In genomic region chr5:55577353-55578060, GRCh38 we compare ENCODE assay signal across 9 cellular contexts. TPM values are rescaled to one million over a fixed set of nuclear protein-coding genes. Genes with fewer than 3 reads are reported as not detected.
A peak's percentile ranks its signal among the peaks of the same experiment; 100 is the strongest.
DNase-seq lines count a peak whose midpoint lies in the region; ATAC-seq, FAIRE-seq and TF ChIP-seq lines count a peak whose summit lies in the region.
"Had no signal": no experiment of that assay in that cellular context is flagged by ENCODE, and none has a peak within 500 bp of the region (broad histone marks: within the 10 kb centered on the region; RNA-seq: fewer than 3 reads in every experiment).

No MANE protein-coding gene starts in this region.

- H4K20me1 ChIP-seq in HepG2 (ENCODE audit: insufficient read depth, low read length) = no peaks in the 10 kb centered on the region

- no peak for TF ChIP-seq RAD21 in HepG2 (CRISPR knock-in tag; IDR thresholded peaks at IDR 0.05)

- 54% methylated on average over 6 of the region's 6 CpGs for WGBS in HepG2 (ENCODE audit: low lambda C conversion rate)
- 20% methylated on average over 6 of the region's 6 CpGs for WGBS in suprapubic skin

- no peaks in the 10 kb centered on the region for H3K36me3 ChIP-seq in HepG2 (replicated peaks in 1 of 2; ENCODE audit: control insufficient read depth in 1 of 2, insufficient read depth in 2 of 2, low read length in 2 of 2)
- no peaks in the 10 kb centered on the region for H3K36me3 ChIP-seq in suprapubic skin

- H3K4me3 ChIP-seq in HepG2 (replicated peaks in 1 of 3; ENCODE audit: insufficient read depth in 1 of 3, low read depth in 2 of 3, low read length in 3 of 3) = no peak overlapping the region
- H3K4me3 ChIP-seq in suprapubic skin = no peak overlapping the region

- no peak for ATAC-seq in HepG2

- no peak overlapping the region for H2AFZ ChIP-seq in HepG2 (ENCODE audit: low read length)

- TF ChIP-seq EP300 in HepG2 (IDR thresholded peaks at IDR 0.05; ENCODE audit: low read depth in 2 of 2, low read length in 2 of 2) (no peak), HepG2 (CRISPR knock-in tag; IDR thresholded peaks at IDR 0.05; ENCODE audit: borderline replicate concordance) (no peak), suprapubic skin (IDR thresholded peaks at IDR 0.05) (no peak)

- no peak overlapping the region for H3K27ac ChIP-seq in HepG2 (ENCODE audit: extremely low read length, insufficient read depth, low read length)
- peak overlapping the region; percentile 68 for H3K27ac ChIP-seq in suprapubic skin

- in situ Hi-C loops in HepG2 (cut with HindIII; ENCODE audit: extremely low pct_ligation_motif_present, low pct_unique_long_range_greater_than_20kb) = no loop called here

- H3K9me3 ChIP-seq in HepG2 (ENCODE audit: low read length) = no peaks in the 10 kb centered on the region
- H3K9me3 ChIP-seq in suprapubic skin = no peaks in the 10 kb centered on the region

- CTCF ChIA-PET in HepG2 (lab: Yijun Ruan, JAX; ENCODE audit: low intra/inter-chr PET ratio, low total read pairs) (no interaction called here), GM10248 (lab: Yijun Ruan, JAX) (interaction anchor here (1.0 kb wide), 1 partner anchor 15 kb away, joined by 3 read pairs; no protein-coding TSS in a partner anchor)

- TF ChIP-seq CTCF in HepG2 (CRISPR knock-in tag; IDR thresholded peaks at IDR 0.05) = no peak
- no peak for TF ChIP-seq CTCF in suprapubic skin (IDR thresholded peaks at IDR 0.05)
- TF ChIP-seq CTCF in GM10248 (IDR thresholded peaks at IDR 0.05; ENCODE audit: control extremely low read depth, extremely low read depth, low read depth, missing control alignments) = no peak

- BruUV-seq in HepG2 (replicated peaks; lab: Mats Ljungman, UMichigan) = no TSS peak

- peak; percentile 15 for FAIRE-seq in HepG2 (lab: Jason Lieb, UNC)
- FAIRE-seq: G401.6 had no signal

- H3K4me2 ChIP-seq in HepG2 (ENCODE audit: low read depth, low read length) = no peak overlapping the region

- peak; percentile 75 for DNase-seq in NCI-H69 (lab: John Stamatoyannopoulos, UW)
- DNase-seq in dermis blood vessel endothelial cell = peak; percentile 53
- no peak for DNase-seq in HepG2 (ENCODE audit: low spot score)
- no peak for DNase-seq in suprapubic skin (ENCODE audit: low spot score in 2 of 2)
- DNase-seq in SIG-M5 treated with dmso at 0.1 percent for 504 hours (lab: John Stamatoyannopoulos, UW; ENCODE audit: unreplicated experiment) = no peak
- no peak for DNase-seq in OCI-M2 (lab: John Stamatoyannopoulos, UW; ENCODE audit: unreplicated experiment)
- no peak for DNase-seq in GM10248 (ENCODE audit: extremely low spot score)
- DNase-seq in activated CD8-positive, alpha-beta memory T cell treated with anti-CD3 and anti-CD28 coated beads, Interleukin-2, amount 50 U/mL, for 48 hours = no peak

- intact Hi-C loops in HepG2 (cut with micrococcal nuclease; ENCODE audit: unreplicated experiment) = no loop called here

- H3K4me1 ChIP-seq in HepG2 (ENCODE audit: insufficient read depth, low read length) (peaks cover 26% of the 10 kb centered on the region), suprapubic skin (peaks cover 13% of the 10 kb centered on the region)

- H3K79me2 ChIP-seq in HepG2 (ENCODE audit: insufficient read depth, low read length) = no peaks in the 10 kb centered on the region

- no peak overlapping the region for H3K9ac ChIP-seq in HepG2 (ENCODE audit: insufficient read depth, low read depth, low read length)

- TF ChIP-seq POLR2A in HepG2 (IDR thresholded peaks at IDR 0.05; ENCODE audit: insufficient read depth in 1 of 2, low read depth in 2 of 2, low read length in 2 of 2) = no peak
- no peak for TF ChIP-seq POLR2A in suprapubic skin (IDR thresholded peaks at IDR 0.05)

- POLR2A ChIA-PET in HepG2 (lab: Yijun Ruan, JAX) = no interaction called here
- POLR2A ChIA-PET in GM10248 (lab: Yijun Ruan, JAX) = no interaction called here

- H3K27me3 ChIP-seq in HepG2 (ENCODE audit: control insufficient read depth in 1 of 2, insufficient read depth in 2 of 2, low read length in 2 of 2) = no peaks in the 10 kb centered on the region
- H3K27me3 ChIP-seq in suprapubic skin = no peaks in the 10 kb centered on the region

TF ChIP-seq in HepG2, 621 proteins besides CTCF, POLR2A, EP300 and RAD21:
- TF ChIP-seq PAF1 (CRISPR knock-in tag; IDR thresholded peaks at IDR 0.05) = no peak
- no peak for TF ChIP-seq ZNF383 (CRISPR knock-in tag; IDR thresholded peaks at IDR 0.05; ENCODE audit: borderline replicate concordance)
- no peak for TF ChIP-seq HNRNPUL1 (IDR thresholded peaks at IDR 0.05; ENCODE audit: low read depth, low read length)

RNA-seq across cellular contexts. Expression of gene PLPP1, which starts 42.7 kb away (rescaled TPM):
- 124 and 293 TPM in 2 replicates for total RNA-seq in dermis blood vessel endothelial cell
- 5.2 and 7.3 TPM in 2 replicates for total RNA-seq in HepG2 (2016; rRNA removed; fragmentation: Illumina TruSeq; extraction: Trizol)
- 5.0 and 6.0 TPM in 2 replicates for total RNA-seq in HepG2 (2016; cell fraction: cytosol; rRNA removed; fragmentation: Illumina TruSeq; extraction: Trizol; ENCODE audit: low read depth)
- total RNA-seq in HepG2 (2016; cell fraction: insoluble cytoplasmic fraction; rRNA removed; fragmentation: Illumina TruSeq; extraction: Trizol) = 4.9 and 6.7 TPM in 2 replicates
- total RNA-seq in HepG2 (2016; cell fraction: membrane; rRNA removed; fragmentation: Illumina TruSeq; extraction: Trizol) = 5.1 and 5.2 TPM in 2 replicates
- total RNA-seq in HepG2 (2016; cell fraction: nucleus; rRNA removed; fragmentation: Illumina TruSeq; extraction: Trizol) = 6.7 and 7.7 TPM in 2 replicates
- polyA plus RNA-seq in HepG2 (2011; rRNA removed) = 12.1 and 13.3 TPM in 2 replicates
- 10.1 and 15.8 TPM in 2 replicates for polyA plus RNA-seq in HepG2 (2011; cell fraction: cytosol; rRNA removed)
- polyA plus RNA-seq in HepG2 (2011; cell fraction: nucleus; rRNA removed) = 4.3 and 6.7 TPM in 2 replicates
- polyA plus RNA-seq in HepG2 (2012) = 6.0 and 7.3 TPM in 2 replicates
- 3.4 and 4.9 TPM in 2 replicates for polyA plus RNA-seq in HepG2 (2016; cell fraction: cytosol; fragmentation: Illumina TruSeq; extraction: Trizol; ENCODE audit: low read depth)
- polyA plus RNA-seq in HepG2 (2016; cell fraction: insoluble cytoplasmic fraction; fragmentation: Illumina TruSeq; extraction: Trizol; ENCODE audit: low read depth) = 6.3 and 7.1 TPM in 2 replicates
- polyA plus RNA-seq in HepG2 (2016; cell fraction: membrane; fragmentation: Illumina TruSeq; extraction: Trizol; ENCODE audit: low read depth) = 3.3 and 4.3 TPM in 2 replicates
- polyA plus RNA-seq in HepG2 (2016; cell fraction: nucleus; fragmentation: Illumina TruSeq; extraction: Trizol; ENCODE audit: insufficient read depth, low read depth) = 10.3 and 13.9 TPM in 2 replicates
- polyA minus RNA-seq in HepG2 (2011; rRNA and poly(A)+ RNA removed; ENCODE audit: low replicate concordance) = 9.0 and 9.6 TPM in 2 replicates
- 8.2 and 9.3 TPM in 2 replicates for polyA minus RNA-seq in HepG2 (2011; cell fraction: cytosol; rRNA and poly(A)+ RNA removed)
- 7.9 and 9.8 TPM in 2 replicates for polyA minus RNA-seq in HepG2 (2011; cell fraction: nucleus; rRNA and poly(A)+ RNA removed)
- 10 to 100 TPM; 57.8 to 81.6 (median 69.1) TPM for total RNA-seq in suprapubic skin

Comparison
In these comparisons a context has a peak if more than half of its experiments do, and no peak if none do; other contexts are left out.
1. DNase-seq: peak in NCI-H69 (single experiment) and dermis blood vessel endothelial cell (single experiment); none in HepG2 (single experiment), suprapubic skin (0 of 2), SIG-M5 treated with dmso at 0.1 percent for 504 hours (single experiment), OCI-M2 (single experiment), GM10248 (single experiment) and activated CD8-positive, alpha-beta memory T cell treated with anti-CD3 and anti-CD28 coated beads, Interleukin-2, amount 50 U/mL, for 48 hours (single experiment).